Comparison of ENCODE assay signal across 1 cellular context in the genomic region with DNA sequence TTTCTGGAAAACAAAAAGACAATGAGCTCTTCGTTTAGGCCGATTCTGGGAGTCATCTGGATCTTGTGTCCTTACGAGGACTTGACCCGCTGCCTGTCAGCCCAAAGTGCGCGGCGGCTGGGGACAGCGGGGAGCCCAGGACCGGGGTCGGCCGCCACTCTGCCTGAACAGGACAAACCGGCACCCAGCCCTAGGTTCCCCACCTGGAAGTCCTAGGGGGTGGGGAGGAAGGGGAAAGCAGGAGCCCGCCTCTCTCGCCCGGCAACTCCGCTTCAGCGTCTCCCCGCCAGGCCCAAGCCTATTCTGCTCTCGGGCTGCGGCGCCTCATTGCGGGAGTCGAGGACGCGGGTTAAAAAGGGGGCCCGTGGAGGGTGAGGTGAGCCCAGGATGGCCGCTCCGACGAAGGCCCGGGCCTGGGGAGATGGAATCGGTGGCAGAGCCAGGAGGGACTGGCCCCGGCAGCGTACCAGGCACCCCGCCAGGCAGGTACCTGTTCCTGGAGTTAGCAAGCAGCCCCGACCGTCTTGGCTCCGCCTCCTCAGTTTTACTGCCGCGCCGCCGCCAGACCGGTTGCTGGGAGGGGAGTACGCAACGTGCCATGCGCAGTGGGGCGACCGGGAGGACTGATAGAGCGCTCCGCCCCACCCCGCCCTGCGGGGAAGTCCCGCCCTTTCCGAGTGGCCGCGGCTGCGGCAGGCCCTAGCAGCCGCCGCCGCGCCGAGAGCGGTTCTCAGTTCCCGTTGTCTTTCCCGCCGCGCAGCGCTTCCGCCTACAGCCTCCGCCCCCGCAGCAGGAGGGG.
TF ChIP-seq lines count a peak whose summit lies in the region.

A gene with protein sequence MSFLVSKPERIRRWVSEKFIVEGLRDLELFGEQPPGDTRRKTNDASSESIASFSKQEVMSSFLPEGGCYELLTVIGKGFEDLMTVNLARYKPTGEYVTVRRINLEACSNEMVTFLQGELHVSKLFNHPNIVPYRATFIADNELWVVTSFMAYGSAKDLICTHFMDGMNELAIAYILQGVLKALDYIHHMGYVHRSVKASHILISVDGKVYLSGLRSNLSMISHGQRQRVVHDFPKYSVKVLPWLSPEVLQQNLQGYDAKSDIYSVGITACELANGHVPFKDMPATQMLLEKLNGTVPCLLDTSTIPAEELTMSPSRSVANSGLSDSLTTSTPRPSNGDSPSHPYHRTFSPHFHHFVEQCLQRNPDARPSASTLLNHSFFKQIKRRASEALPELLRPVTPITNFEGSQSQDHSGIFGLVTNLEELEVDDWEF (minus strand): TSS at position 549 of the 799 bp plus-strand sequence. CDS start 13,430 bp downstream, outside the sequence.

TF ChIP-seq in K562, 482 proteins besides CTCF, POLR2A, EP300 and RAD21 (continued from another document and continues in another):
- TF ChIP-seq, protein P1, sequence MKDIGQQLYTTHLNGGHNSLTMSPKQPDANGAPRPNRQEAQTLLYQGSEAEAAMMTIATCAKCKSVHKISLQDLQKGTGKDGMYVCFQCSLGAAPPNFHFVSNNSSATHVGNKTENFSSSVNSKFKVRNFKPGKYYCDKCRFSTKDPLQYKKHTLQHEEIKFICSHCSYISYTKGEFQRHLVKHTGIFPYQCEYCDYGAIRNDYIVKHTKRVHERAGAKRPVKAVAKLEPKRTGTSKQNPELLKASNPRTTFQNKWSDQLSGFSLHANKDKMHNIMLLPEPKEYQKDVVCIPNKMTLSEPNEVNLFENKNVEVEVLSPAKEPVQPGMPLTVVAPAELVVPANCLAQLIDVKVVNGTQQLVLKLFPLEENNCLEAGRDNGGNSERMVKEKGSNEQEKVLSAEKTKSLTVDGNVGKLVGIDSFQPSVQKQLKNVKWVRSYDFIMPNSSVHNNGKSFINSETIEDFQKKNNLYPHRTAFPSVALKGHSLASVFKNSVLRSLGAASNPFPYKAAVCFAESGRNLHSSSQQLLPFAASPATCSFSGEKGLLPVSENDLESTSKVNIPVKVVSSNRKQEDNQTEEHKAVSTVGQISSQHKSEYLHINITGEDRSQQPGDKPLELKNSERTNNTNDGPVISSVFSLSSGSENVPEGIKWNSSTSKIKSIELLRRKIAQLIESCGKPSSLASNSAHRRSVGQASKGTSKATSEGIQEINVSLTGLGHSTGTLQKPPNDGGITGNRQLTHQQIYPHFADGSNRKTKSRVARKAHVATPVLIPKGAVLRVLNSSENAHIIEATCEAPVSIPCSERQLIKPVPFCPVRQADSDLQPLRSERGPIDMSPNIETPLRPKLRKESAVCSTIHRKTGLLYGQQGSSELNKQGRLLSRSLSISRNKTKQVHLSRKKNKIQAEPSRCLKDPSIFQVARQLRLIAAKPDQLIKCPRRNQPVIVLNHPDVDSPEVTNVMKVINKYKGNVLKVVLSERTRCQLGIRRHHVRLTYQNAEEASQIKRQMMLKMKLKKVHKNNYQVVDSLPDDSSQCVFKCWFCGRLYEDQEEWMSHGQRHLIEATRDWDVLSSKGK (CRISPR knock-in tag; IDR thresholded peaks at IDR 0.05), result no peak
- TF ChIP-seq DPF2 (IDR thresholded peaks at IDR 0.05) (0 out of 2 replicates have a peak, but pooled peaks have one; percentile 14), ETV6 (IDR thresholded peaks at IDR 0.05; ENCODE audit: borderline replicate concordance in 1 of 2, low read depth in 2 of 2, low read length in 1 of 2) (peak; percentile 86 to 88), ETV6 (CRISPR knock-in tag; IDR thresholded peaks at IDR 0.05; ENCODE audit: borderline replicate concordance) (peak; percentile 78; the same call in 1 of the 2 replicates), NFIC (IDR thresholded peaks at IDR 0.05) (peak; percentile 56; the same call in 1 of the 2 replicates), MAZ (CRISPR knock-in tag; conservative IDR thresholded peaks at IDR 0.05 in 1 of 2, IDR thresholded peaks at IDR 0.05 in 1 of 2) (peak; percentile 90 to 94), HDAC2 (IDR thresholded peaks at IDR 0.05) (0 out of 2 replicates have a peak, but pooled peaks have one; percentile 50), NRF1 (conservative IDR thresholded peaks at IDR 0.05 in 1 of 2, IDR thresholded peaks at IDR 0.05 in 1 of 2) (peak; percentile 94 to 95), CTBP1 (IDR thresholded peaks at IDR 0.05; ENCODE audit: borderline replicate concordance) (peak; percentile 74), YY1 (IDR thresholded peaks at IDR 0.05; ENCODE audit: borderline replicate concordance in 1 of 3, control insufficient read depth in 1 of 3, extremely low read depth in 1 of 3, insufficient read depth in 3 of 3, insufficient read length in 1 of 3, insufficient replicate concordance in 2 of 3, low read depth in 1 of 3, low read length in 2 of 3) (peak in 2 of 3 experiments; percentile 32 to 68), JUND (IDR thresholded peaks at IDR 0.05; ENCODE audit: borderline replicate concordance, low read depth, low read length) (0 out of 2 replicates have a peak, but pooled peaks have one; percentile 51), JUND (tag; IDR thresholded peaks at IDR 0.05; ENCODE audit: borderline replicate concordance, low read depth, low read length) (no peak), ZBTB17 (CRISPR knock-in tag; IDR thresholded peaks at IDR 0.05) (peak; percentile 64), KHSRP (IDR thresholded peaks at IDR 0.05) (no peak), KDM5B (IDR thresholded peaks at IDR 0.05; ENCODE audit: insufficient replicate concordance, low read depth, low read length) (peak; percentile 70), XRCC5 (IDR thresholded peaks at IDR 0.05; ENCODE audit: low read depth, low read length) (no peak), CXXC5 (CRISPR knock-in tag; IDR thresholded peaks at IDR 0.05) (peak; percentile 89), POLR3G (IDR thresholded peaks at IDR 0.05; ENCODE audit: extremely low read depth, insufficient read length, insufficient replicate concordance) (no peak), HCFC1 (IDR thresholded peaks at IDR 0.05; ENCODE audit: low read depth, low read length) (peak; percentile 40; the same call in 1 of the 2 replicates), PHTF2 (CRISPR knock-in tag; IDR thresholded peaks at IDR 0.05) (no peak), TBL1XR1 (IDR thresholded peaks at IDR 0.05; ENCODE audit: low read length in 2 of 2) (peak in 1 of 2 experiments; percentile 28; a peak in 1 of 4 replicates), TAL1 (IDR thresholded peaks at IDR 0.05) (no peak; the same call in 1 of the 2 replicates), SMARCE1 (IDR thresholded peaks at IDR 0.05) (no peak), PCBP1 (IDR thresholded peaks at IDR 0.05; ENCODE audit: low read depth, low read length, poor library complexity, severe bottlenecking) (peak; percentile 91), C11orf30 (IDR thresholded peaks at IDR 0.05; ENCODE audit: low read depth) (peak; percentile 15; the same call in 1 of the 2 replicates), ZNF764 (CRISPR knock-in tag; IDR thresholded peaks at IDR 0.05; ENCODE audit: low read depth) (no peak), SAP30 (IDR thresholded peaks at IDR 0.05; ENCODE audit: borderline replicate concordance, insufficient read depth, low read depth, low read length, poor library complexity, severe bottlenecking) (no peak), MED1 (CRISPR knock-in tag; IDR thresholded peaks at IDR 0.05; ENCODE audit: borderline replicate concordance) (no peak), SP2 (IDR thresholded peaks at IDR 0.05; ENCODE audit: extremely low read depth, low read depth, low read length, poor library complexity, severe bottlenecking) (no peak)
- TF ChIP-seq, protein P2, sequence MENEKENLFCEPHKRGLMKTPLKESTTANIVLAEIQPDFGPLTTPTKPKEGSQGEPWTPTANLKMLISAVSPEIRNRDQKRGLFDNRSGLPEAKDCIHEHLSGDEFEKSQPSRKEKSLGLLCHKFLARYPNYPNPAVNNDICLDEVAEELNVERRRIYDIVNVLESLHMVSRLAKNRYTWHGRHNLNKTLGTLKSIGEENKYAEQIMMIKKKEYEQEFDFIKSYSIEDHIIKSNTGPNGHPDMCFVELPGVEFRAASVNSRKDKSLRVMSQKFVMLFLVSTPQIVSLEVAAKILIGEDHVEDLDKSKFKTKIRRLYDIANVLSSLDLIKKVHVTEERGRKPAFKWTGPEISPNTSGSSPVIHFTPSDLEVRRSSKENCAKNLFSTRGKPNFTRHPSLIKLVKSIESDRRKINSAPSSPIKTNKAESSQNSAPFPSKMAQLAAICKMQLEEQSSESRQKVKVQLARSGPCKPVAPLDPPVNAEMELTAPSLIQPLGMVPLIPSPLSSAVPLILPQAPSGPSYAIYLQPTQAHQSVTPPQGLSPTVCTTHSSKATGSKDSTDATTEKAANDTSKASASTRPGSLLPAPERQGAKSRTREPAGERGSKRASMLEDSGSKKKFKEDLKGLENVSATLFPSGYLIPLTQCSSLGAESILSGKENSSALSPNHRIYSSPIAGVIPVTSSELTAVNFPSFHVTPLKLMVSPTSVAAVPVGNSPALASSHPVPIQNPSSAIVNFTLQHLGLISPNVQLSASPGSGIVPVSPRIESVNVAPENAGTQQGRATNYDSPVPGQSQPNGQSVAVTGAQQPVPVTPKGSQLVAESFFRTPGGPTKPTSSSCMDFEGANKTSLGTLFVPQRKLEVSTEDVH (IDR thresholded peaks at IDR 0.05; ENCODE audit: low read depth, partially characterized antibody), result peak; percentile 91
- TF ChIP-seq, protein P3, sequence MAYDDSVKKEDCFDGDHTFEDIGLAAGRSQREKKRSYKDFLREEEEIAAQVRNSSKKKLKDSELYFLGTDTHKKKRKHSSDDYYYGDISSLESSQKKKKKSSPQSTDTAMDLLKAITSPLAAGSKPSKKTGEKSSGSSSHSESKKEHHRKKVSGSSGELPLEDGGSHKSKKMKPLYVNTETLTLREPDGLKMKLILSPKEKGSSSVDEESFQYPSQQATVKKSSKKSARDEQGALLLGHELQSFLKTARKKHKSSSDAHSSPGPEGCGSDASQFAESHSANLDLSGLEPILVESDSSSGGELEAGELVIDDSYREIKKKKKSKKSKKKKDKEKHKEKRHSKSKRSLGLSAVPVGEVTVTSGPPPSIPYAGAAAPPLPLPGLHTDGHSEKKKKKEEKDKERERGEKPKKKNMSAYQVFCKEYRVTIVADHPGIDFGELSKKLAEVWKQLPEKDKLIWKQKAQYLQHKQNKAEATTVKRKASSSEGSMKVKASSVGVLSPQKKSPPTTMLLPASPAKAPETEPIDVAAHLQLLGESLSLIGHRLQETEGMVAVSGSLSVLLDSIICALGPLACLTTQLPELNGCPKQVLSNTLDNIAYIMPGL (CRISPR knock-in tag; IDR thresholded peaks at IDR 0.05), result peak; percentile 56; the same call in 1 of the 2 replicates
- TF ChIP-seq, protein P4, sequence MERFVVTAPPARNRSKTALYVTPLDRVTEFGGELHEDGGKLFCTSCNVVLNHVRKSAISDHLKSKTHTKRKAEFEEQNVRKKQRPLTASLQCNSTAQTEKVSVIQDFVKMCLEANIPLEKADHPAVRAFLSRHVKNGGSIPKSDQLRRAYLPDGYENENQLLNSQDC (CRISPR knock-in tag; IDR thresholded peaks at IDR 0.05), result peak; percentile 78; the same call in 1 of the 2 replicates
- TF ChIP-seq, protein P5, sequence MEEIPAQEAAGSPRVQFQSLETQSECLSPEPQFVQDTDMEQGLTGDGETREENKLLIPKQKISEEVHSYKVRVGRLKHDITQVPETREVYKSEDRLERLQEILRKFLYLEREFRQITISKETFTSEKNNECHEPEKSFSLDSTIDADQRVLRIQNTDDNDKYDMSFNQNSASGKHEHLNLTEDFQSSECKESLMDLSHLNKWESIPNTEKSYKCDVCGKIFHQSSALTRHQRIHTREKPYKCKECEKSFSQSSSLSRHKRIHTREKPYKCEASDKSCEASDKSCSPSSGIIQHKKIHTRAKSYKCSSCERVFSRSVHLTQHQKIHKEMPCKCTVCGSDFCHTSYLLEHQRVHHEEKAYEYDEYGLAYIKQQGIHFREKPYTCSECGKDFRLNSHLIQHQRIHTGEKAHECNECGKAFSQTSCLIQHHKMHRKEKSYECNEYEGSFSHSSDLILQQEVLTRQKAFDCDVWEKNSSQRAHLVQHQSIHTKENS (CRISPR knock-in tag; IDR thresholded peaks at IDR 0.05), result no peak
- TF ChIP-seq, protein P6, sequence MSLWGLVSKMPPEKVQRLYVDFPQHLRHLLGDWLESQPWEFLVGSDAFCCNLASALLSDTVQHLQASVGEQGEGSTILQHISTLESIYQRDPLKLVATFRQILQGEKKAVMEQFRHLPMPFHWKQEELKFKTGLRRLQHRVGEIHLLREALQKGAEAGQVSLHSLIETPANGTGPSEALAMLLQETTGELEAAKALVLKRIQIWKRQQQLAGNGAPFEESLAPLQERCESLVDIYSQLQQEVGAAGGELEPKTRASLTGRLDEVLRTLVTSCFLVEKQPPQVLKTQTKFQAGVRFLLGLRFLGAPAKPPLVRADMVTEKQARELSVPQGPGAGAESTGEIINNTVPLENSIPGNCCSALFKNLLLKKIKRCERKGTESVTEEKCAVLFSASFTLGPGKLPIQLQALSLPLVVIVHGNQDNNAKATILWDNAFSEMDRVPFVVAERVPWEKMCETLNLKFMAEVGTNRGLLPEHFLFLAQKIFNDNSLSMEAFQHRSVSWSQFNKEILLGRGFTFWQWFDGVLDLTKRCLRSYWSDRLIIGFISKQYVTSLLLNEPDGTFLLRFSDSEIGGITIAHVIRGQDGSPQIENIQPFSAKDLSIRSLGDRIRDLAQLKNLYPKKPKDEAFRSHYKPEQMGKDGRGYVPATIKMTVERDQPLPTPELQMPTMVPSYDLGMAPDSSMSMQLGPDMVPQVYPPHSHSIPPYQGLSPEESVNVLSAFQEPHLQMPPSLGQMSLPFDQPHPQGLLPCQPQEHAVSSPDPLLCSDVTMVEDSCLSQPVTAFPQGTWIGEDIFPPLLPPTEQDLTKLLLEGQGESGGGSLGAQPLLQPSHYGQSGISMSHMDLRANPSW (CRISPR knock-in tag; IDR thresholded peaks at IDR 0.05), result no peak
- TF ChIP-seq, protein P7, sequence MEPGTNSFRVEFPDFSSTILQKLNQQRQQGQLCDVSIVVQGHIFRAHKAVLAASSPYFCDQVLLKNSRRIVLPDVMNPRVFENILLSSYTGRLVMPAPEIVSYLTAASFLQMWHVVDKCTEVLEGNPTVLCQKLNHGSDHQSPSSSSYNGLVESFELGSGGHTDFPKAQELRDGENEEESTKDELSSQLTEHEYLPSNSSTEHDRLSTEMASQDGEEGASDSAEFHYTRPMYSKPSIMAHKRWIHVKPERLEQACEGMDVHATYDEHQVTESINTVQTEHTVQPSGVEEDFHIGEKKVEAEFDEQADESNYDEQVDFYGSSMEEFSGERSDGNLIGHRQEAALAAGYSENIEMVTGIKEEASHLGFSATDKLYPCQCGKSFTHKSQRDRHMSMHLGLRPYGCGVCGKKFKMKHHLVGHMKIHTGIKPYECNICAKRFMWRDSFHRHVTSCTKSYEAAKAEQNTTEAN (CRISPR knock-in tag; IDR thresholded peaks at IDR 0.05), result 0 out of 2 replicates have a peak, but pooled peaks have one; percentile 55
- TF ChIP-seq, protein P8, sequence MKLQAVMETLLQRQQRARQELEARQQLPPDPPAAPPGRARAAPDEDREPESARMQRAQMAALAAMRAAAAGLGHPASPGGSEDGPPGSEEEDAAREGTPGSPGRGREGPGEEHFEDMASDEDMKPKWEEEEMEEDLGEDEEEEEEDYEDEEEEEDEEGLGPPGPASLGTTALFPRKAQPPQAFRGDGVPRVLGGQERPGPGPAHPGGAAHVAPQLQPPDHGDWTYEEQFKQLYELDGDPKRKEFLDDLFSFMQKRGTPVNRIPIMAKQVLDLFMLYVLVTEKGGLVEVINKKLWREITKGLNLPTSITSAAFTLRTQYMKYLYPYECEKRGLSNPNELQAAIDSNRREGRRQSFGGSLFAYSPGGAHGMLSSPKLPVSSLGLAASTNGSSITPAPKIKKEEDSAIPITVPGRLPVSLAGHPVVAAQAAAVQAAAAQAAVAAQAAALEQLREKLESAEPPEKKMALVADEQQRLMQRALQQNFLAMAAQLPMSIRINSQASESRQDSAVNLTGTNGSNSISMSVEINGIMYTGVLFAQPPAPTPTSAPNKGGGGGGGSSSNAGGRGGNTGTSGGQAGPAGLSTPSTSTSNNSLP (IDR thresholded peaks at IDR 0.05; ENCODE audit: borderline replicate concordance, low read depth, low read length), result no peak
